19 cellular contexts compared by ENCODE assay signal in the genomic region with DNA sequence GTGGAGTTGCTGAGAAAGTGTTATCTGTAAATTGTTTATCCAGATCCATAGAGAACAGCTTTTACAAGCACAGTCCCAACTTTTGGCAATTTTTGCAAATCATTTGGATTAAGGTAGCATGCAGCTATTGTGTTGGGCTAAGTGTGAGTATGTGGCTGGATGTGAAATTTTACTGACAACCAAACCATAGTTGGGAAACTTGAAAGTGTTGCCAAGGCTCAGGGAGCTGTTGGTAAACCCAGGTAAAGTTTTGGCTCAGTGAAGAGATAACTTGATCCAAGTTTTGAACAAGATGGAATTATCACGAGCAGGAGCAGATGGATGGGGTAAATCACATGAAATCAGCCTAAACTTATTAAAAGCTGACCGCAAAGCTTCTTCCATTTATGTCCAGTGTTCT.
DNase-seq lines count a peak whose midpoint lies in the region; ATAC-seq, FAIRE-seq and TF ChIP-seq lines count a peak whose summit lies in the region.
"Had no signal": no experiment of that assay in that cellular context is flagged by ENCODE, and none has a peak within 500 bp of the region (broad histone marks: within the 10 kb centered on the region; RNA-seq: fewer than 3 reads in every experiment).

No MANE protein-coding gene starts in this region.

- BruUV-seq in HepG2 (replicated peaks; lab: Mats Ljungman, UMichigan): no TSS peak

- no peak for TF ChIP-seq RAD21 in liver (IDR thresholded peaks at IDR 0.05)
- TF ChIP-seq RAD21 in HepG2 (CRISPR knock-in tag; IDR thresholded peaks at IDR 0.05): no peak

- H3K36me3 ChIP-seq in liver (ENCODE audit: control insufficient read depth in 4 of 4, insufficient read depth in 3 of 4, low read depth in 1 of 4, low read length in 3 of 4): no peaks in the 10 kb centered on the region
- H3K36me3 ChIP-seq in HepG2 (replicated peaks in 1 of 2; ENCODE audit: control insufficient read depth in 1 of 2, insufficient read depth in 2 of 2, low read length in 2 of 2): no peaks in the 10 kb centered on the region

- no peak overlapping the region for H2AFZ ChIP-seq in HepG2 (ENCODE audit: low read length)

- POLR2A ChIA-PET in HepG2 (lab: Yijun Ruan, JAX): interaction anchor here (1.2 kb wide), 1 partner anchor 85 kb away, joined by 3 read pairs; no protein-coding TSS in a partner anchor

- intact Hi-C loops in HepG2 (cut with micrococcal nuclease; ENCODE audit: unreplicated experiment): no loop called here

- TF ChIP-seq CTCF in liver (IDR thresholded peaks at IDR 0.05; ENCODE audit: low read depth, low read length, missing input control) (no peak), HepG2 (CRISPR knock-in tag; IDR thresholded peaks at IDR 0.05) (no peak)

- CTCF ChIA-PET in HepG2 (lab: Yijun Ruan, JAX; ENCODE audit: low intra/inter-chr PET ratio, low total read pairs): no interaction called here
- CTCF ChIA-PET in activated CD8-positive, alpha-beta memory T cell treated with anti-CD3 and anti-CD28 coated beads, Interleukin-2, amount 10 ng/mL, durations not matched to agents 7 days and 5 days (lab: Charles Lee): no interaction called here

- DNase-seq in HepG2 (ENCODE audit: low spot score) (no peak), left lobe of liver (ENCODE audit: low spot score) (no peak), epidermal melanocyte (ENCODE audit: insufficient read length, low spot score) (no peak)
- no peak for DNase-seq in activated CD8-positive, alpha-beta memory T cell treated with anti-CD3 and anti-CD28 coated beads, Interleukin-2, amount 10 ng/mL, durations not matched to agents 7 days and 5 days
- DNase-seq: AML-193; Caco-2; Calu3; CD4-positive, alpha-beta T cell; CD8-positive, alpha-beta T cell; DMS79 treated with DMSO at 0.1 percent for 48 hours; GF-D8 had no signal

- TF ChIP-seq EP300 in HepG2 (IDR thresholded peaks at IDR 0.05; ENCODE audit: low read depth in 2 of 2, low read length in 2 of 2) (no peak), HepG2 (CRISPR knock-in tag; IDR thresholded peaks at IDR 0.05; ENCODE audit: borderline replicate concordance) (no peak)

- TF ChIP-seq POLR2A in HepG2 (IDR thresholded peaks at IDR 0.05; ENCODE audit: insufficient read depth in 1 of 2, low read depth in 2 of 2, low read length in 2 of 2): no peak

- 61% methylated on average over 2 of the region's 2 CpGs for WGBS in liver
- WGBS in HepG2 (ENCODE audit: low lambda C conversion rate): 46% methylated on average over 2 of the region's 2 CpGs

- in situ Hi-C loops in HepG2 (cut with HindIII; ENCODE audit: extremely low pct_ligation_motif_present, low pct_unique_long_range_greater_than_20kb): no loop called here

- no peak for FAIRE-seq in HepG2 (lab: Jason Lieb, UNC)
- FAIRE-seq: A549, D721Med, G401.6 had no signal

- H3K9me3 ChIP-seq in liver (ENCODE audit: control insufficient read depth in 4 of 4, low read length in 3 of 4) (peaks cover 0 to 2% (median 0%) of the 10 kb centered on the region in 4 donors), HepG2 (ENCODE audit: low read length) (peaks cover 5% of the 10 kb centered on the region; the same call in 1 of the 2 replicates)

- H3K27ac ChIP-seq in liver (ENCODE audit: low read depth in 1 of 2, low read length in 2 of 2) (peak overlapping the region; percentile 70 to 85), HepG2 (ENCODE audit: extremely low read length, insufficient read depth, low read length) (no peak overlapping the region)
- H3K27ac ChIP-seq: 22Rv1, A549, C4-2B had no signal

- peaks cover 37% of the 10 kb centered on the region for H3K27me3 Mint-ChIP-seq in activated CD8-positive, alpha-beta memory T cell treated with anti-CD3 and anti-CD28 coated beads, Interleukin-2, amount 10 ng/mL, durations not matched to agents 7 days and 5 days
- H3K27me3 Mint-ChIP-seq: B cell; CD4-positive, alpha-beta T cell had no signal

- H3K9ac ChIP-seq in liver (ENCODE audit: low read depth in 1 of 2, low read length in 2 of 2): no peak overlapping the region
- H3K9ac ChIP-seq in HepG2 (ENCODE audit: insufficient read depth, low read depth, low read length): no peak overlapping the region
- H3K9ac ChIP-seq: BLaER1 treated with 17β-estradiol and CSF1 and Interleukin-3, amounts not matched to agents 10 nM and 100 nM had no signal

- no peak overlapping the region for H3K4me3 Mint-ChIP-seq in activated CD8-positive, alpha-beta memory T cell treated with anti-CD3 and anti-CD28 coated beads, Interleukin-2, amount 10 ng/mL, durations not matched to agents 7 days and 5 days
- H3K4me3 Mint-ChIP-seq: B cell; CD4-positive, alpha-beta T cell; CD8-positive, alpha-beta T cell had no signal

- H3K4me3 ChIP-seq in liver (ENCODE audit: low read depth in 1 of 3, low read length in 3 of 3) (no peak overlapping the region), HepG2 (replicated peaks in 1 of 3; ENCODE audit: insufficient read depth in 1 of 3, low read depth in 2 of 3, low read length in 3 of 3) (no peak overlapping the region)
- H3K4me3 ChIP-seq: A549; BLaER1 treated with 17β-estradiol and CSF1 and Interleukin-3, amounts not matched to agents 10 nM and 100 nM had no signal

- no peaks in the 10 kb centered on the region for H3K79me2 ChIP-seq in HepG2 (ENCODE audit: insufficient read depth, low read length)

- H3K4me2 ChIP-seq in HepG2 (ENCODE audit: low read depth, low read length): no peak overlapping the region
- H3K4me2 ChIP-seq: A549 had no signal

- no peak overlapping the region for H3K27ac Mint-ChIP-seq in activated CD8-positive, alpha-beta memory T cell treated with anti-CD3 and anti-CD28 coated beads, Interleukin-2, amount 10 ng/mL, durations not matched to agents 7 days and 5 days
- H3K27ac Mint-ChIP-seq: CD4-positive, alpha-beta T cell; CD8-positive, alpha-beta T cell had no signal

- no peaks in the 10 kb centered on the region for H3K27me3 ChIP-seq in liver (ENCODE audit: control insufficient read depth in 4 of 4, insufficient read depth in 4 of 4, low read length in 3 of 4)
- peaks cover 0 to 7% of the 10 kb centered on the region in 2 experiments; a peak in 1 of 5 replicates for H3K27me3 ChIP-seq in HepG2 (ENCODE audit: control insufficient read depth in 1 of 2, insufficient read depth in 2 of 2, low read length in 2 of 2)

- no peaks in the 10 kb centered on the region for H3K36me3 Mint-ChIP-seq in activated CD8-positive, alpha-beta memory T cell treated with anti-CD3 and anti-CD28 coated beads, Interleukin-2, amount 10 ng/mL, durations not matched to agents 7 days and 5 days
- H3K36me3 Mint-ChIP-seq: CD8-positive, alpha-beta T cell had no signal

- no peaks in the 10 kb centered on the region; the same call in 1 of the 2 replicates for H4K20me1 ChIP-seq in HepG2 (ENCODE audit: insufficient read depth, low read length)

- H3K4me1 ChIP-seq in liver (ENCODE audit: control insufficient read depth in 4 of 4, insufficient read depth in 4 of 4, low read length in 3 of 4) (peaks cover 3 to 27% (median 17%) of the 10 kb centered on the region in 4 donors), HepG2 (ENCODE audit: insufficient read depth, low read length) (peaks cover 31% of the 10 kb centered on the region)
- H3K4me1 ChIP-seq: A549, Caco-2 had no signal

- H3K9me3 Mint-ChIP-seq in activated CD8-positive, alpha-beta memory T cell treated with anti-CD3 and anti-CD28 coated beads, Interleukin-2, amount 10 ng/mL, durations not matched to agents 7 days and 5 days (ENCODE audit: low read depth): peaks cover 7% of the 10 kb centered on the region

- peaks cover 2% of the 10 kb centered on the region for H3K4me1 Mint-ChIP-seq in activated CD8-positive, alpha-beta memory T cell treated with anti-CD3 and anti-CD28 coated beads, Interleukin-2, amount 10 ng/mL, durations not matched to agents 7 days and 5 days

- no peak for ATAC-seq in HepG2
- ATAC-seq in left lobe of liver: peak; percentile 67
- no peak for ATAC-seq in activated CD8-positive, alpha-beta memory T cell treated with anti-CD3 and anti-CD28 coated beads, Interleukin-2, amount 10 ng/mL, durations not matched to agents 7 days and 5 days
- ATAC-seq: A549; CD8-positive, alpha-beta T cell had no signal

TF ChIP-seq in liver, 16 proteins besides CTCF, POLR2A, EP300 and RAD21 (continues in another document):
- TF ChIP-seq JUND (IDR thresholded peaks at IDR 0.05): no peak
- TF ChIP-seq RXRA (IDR thresholded peaks at IDR 0.05): peak in 1 of 2 donors; percentile 49
- peak in 1 of 2 donors; percentile 49 for TF ChIP-seq HNF4A (conservative IDR thresholded peaks at IDR 0.05)

TF ChIP-seq in HepG2, 621 proteins besides CTCF, POLR2A, EP300 and RAD21:
- TF ChIP-seq ZNF652 (CRISPR knock-in tag; IDR thresholded peaks at IDR 0.05; ENCODE audit: borderline replicate concordance, low read depth) (no peak), SP2 (CRISPR knock-in tag; IDR thresholded peaks at IDR 0.05) (no peak), MED1 (CRISPR knock-in tag; IDR thresholded peaks at IDR 0.05) (no peak), PRPF4 (IDR thresholded peaks at IDR 0.05; ENCODE audit: low read depth, low read length, poor library complexity, severe bottlenecking) (no peak), ZNF841 (CRISPR knock-in tag; IDR thresholded peaks at IDR 0.05; ENCODE audit: borderline replicate concordance) (no peak), ZNF326 (CRISPR knock-in tag; IDR thresholded peaks at IDR 0.05; ENCODE audit: borderline replicate concordance) (no peak)
